In the genomic region with DNA sequence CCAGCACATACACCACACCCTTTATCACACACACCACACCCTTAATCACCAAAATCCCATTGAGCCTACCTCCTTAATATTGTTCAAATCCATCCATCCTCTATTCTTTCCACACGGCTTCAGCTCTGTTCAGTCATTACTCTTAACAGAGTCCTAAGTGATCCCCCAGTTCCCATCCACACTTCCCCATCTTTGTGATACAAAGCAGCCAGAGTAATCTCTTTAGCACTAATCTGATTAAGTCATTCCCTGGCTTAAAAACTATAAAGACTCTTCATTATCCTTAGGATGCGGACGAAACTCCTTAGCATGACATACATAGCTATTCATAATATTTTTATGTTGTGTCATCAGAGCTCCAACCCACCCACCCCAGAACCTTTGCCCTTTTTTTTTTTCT, we compare ENCODE assay signal across 30 cellular contexts. TPM values are rescaled to one million over a fixed set of nuclear protein-coding genes. Genes with fewer than 3 reads are reported as not detected.
"Had no signal": no experiment of that assay in that cellular context is flagged by ENCODE, and none has a peak within 500 bp of the region (broad histone marks: within the 10 kb centered on the region; RNA-seq: fewer than 3 reads in every experiment).

No MANE protein-coding gene starts in this region.

- H3K4me3 Mint-ChIP-seq: activated CD4-positive, alpha-beta T cell treated with anti-CD3 and anti-CD28 coated beads for 36 hours; activated CD8-positive, alpha-beta memory T cell treated with anti-CD3 and anti-CD28 coated beads, Interleukin-2, amount 10 ng/mL, durations not matched to agents 7 days and 5 days; activated CD8-positive, alpha-beta T cell treated with anti-CD3 and anti-CD28 coated beads, Interleukin-2, amount 10 ng/mL, durations not matched to agents 7 days and 5 days; dendritic cell treated with granulocyte-macrophage colony-stimulating factor and Interleukin-4, amounts not matched to agents 40 ng/mL and 50 ng/mL, for 4 days; endodermal cell; naive B cell; nephron progenitor cell; stimulated activated memory B cell treated with anti-CD40 and anti-IgM and Interleukin-4, amounts not matched to agents 10 μg/mL and 1 μg/mL and 100 μg/mL, for 72 hours; stimulated activated naive CD8-positive, alpha-beta T cell treated with anti-CD3 and anti-CD28 coated beads, Interleukin-15, amount 100 ng/mL, for 72 hours; T-helper 2 cell treated with Interferon-gamma antibody and Interleukin-4, amounts not matched to agents 5 μg/mL and 100 μg/mL, for 36 hours had no signal

- FAIRE-seq: kidney, small intestine had no signal

- H3K4me1 Mint-ChIP-seq: activated CD8-positive, alpha-beta memory T cell treated with anti-CD3 and anti-CD28 coated beads, Interleukin-2, amount 10 ng/mL, durations not matched to agents 7 days and 5 days had no signal

- H3K36me3 ChIP-seq: breast epithelium, gastroesophageal sphincter, ovary, sigmoid colon, thyroid gland had no signal

- H3K4me3 ChIP-seq: breast epithelium, gastroesophageal sphincter, ovary, psoas muscle, sigmoid colon, thyroid gland had no signal

- DNase-seq: activated CD4-positive, alpha-beta T cell treated with anti-CD3 and anti-CD28 coated beads for 36 hours; activated CD4-positive, CD25-positive, alpha-beta regulatory T cell; activated CD8-positive, alpha-beta memory T cell treated with anti-CD3 and anti-CD28 coated beads, Interleukin-2, amount 10 ng/mL, durations not matched to agents 7 days and 5 days; activated CD8-positive, alpha-beta T cell treated with anti-CD3 and anti-CD28 coated beads, Interleukin-2, amount 10 ng/mL, durations not matched to agents 7 days and 5 days; activated naive CD4-positive, alpha-beta T cell; activated T-cell treated with anti-CD3 and anti-CD28 coated beads, Interleukin-2, amount 50 U/mL, for 48 hours; central memory CD4-positive, alpha-beta T cell; endodermal cell; head of caudate nucleus; hippocampal formation; kidney; left colon; mammary epithelial cell; naive B cell; nephron progenitor cell; ovary; psoas muscle; sigmoid colon; small intestine; stimulated activated CD4-positive, alpha-beta T cell treated with anti-CD3 and anti-CD28 coated beads, Interleukin-1b, Interleukin-23, amount 100 ng/mL, for 48 hours; stimulated activated CD4-positive, alpha-beta T cell treated with anti-CD3 and anti-CD28 coated beads, Interleukin-4, amount 100 ng/mL, for 4 hours; stimulated activated CD8-positive, alpha-beta memory T cell treated with anti-CD3 and anti-CD28 coated beads, Interleukin-4, amount 100 ng/mL, for 48 hours; stimulated activated naive CD8-positive, alpha-beta T cell treated with anti-CD3 and anti-CD28 coated beads, Interleukin-15, amount 100 ng/mL, for 72 hours; thyroid gland had no signal

- H3K27ac Mint-ChIP-seq: activated CD4-positive, alpha-beta T cell treated with anti-CD3 and anti-CD28 coated beads for 36 hours; activated CD8-positive, alpha-beta memory T cell treated with anti-CD3 and anti-CD28 coated beads, Interleukin-2, amount 10 ng/mL, durations not matched to agents 7 days and 5 days; activated CD8-positive, alpha-beta T cell treated with anti-CD3 and anti-CD28 coated beads, Interleukin-2, amount 10 ng/mL, durations not matched to agents 7 days and 5 days; activated naive CD4-positive, alpha-beta T cell treated with anti-CD3 and anti-CD28 coated beads, Interleukin-2, amount 50 U/mL, for 72 hours; dendritic cell treated with granulocyte-macrophage colony-stimulating factor and Interleukin-4, amounts not matched to agents 40 ng/mL and 50 ng/mL, for 4 days; endodermal cell; nephron progenitor cell; stimulated activated memory B cell treated with anti-CD40 and anti-IgM and Interleukin-4, amounts not matched to agents 10 μg/mL and 1 μg/mL and 100 μg/mL, for 72 hours; T-helper 2 cell treated with Interferon-gamma antibody and Interleukin-4, amounts not matched to agents 5 μg/mL and 100 μg/mL, for 36 hours had no signal

- H3K36me3 Mint-ChIP-seq: activated naive CD4-positive, alpha-beta T cell treated with anti-CD3 and anti-CD28 coated beads, Interleukin-2, amount 50 U/mL, for 72 hours; naive B cell had no signal

- H3K27me3 ChIP-seq: breast epithelium, gastroesophageal sphincter, ovary, sigmoid colon, thyroid gland had no signal

- H3K9me3 Mint-ChIP-seq: activated naive CD4-positive, alpha-beta T cell treated with anti-CD3 and anti-CD28 coated beads, Interleukin-2, amount 50 U/mL, for 72 hours; dendritic cell treated with granulocyte-macrophage colony-stimulating factor and Interleukin-4, amounts not matched to agents 40 ng/mL and 50 ng/mL, for 4 days; naive B cell; nephron progenitor cell; stimulated activated naive CD8-positive, alpha-beta T cell treated with anti-CD3 and anti-CD28 coated beads, Interleukin-15, amount 100 ng/mL, for 72 hours; T-helper 2 cell treated with Interferon-gamma antibody and Interleukin-4, amounts not matched to agents 5 μg/mL and 100 μg/mL, for 36 hours had no signal

- H3K9me3 ChIP-seq: breast epithelium, gastroesophageal sphincter, ovary, psoas muscle, sigmoid colon, thyroid gland had no signal

- H3K4me1 ChIP-seq: breast epithelium, psoas muscle, thyroid gland had no signal

- H3K27me3 Mint-ChIP-seq: activated CD4-positive, alpha-beta T cell treated with anti-CD3 and anti-CD28 coated beads for 36 hours; dendritic cell treated with granulocyte-macrophage colony-stimulating factor and Interleukin-4, amounts not matched to agents 40 ng/mL and 50 ng/mL, for 4 days; stimulated activated memory B cell treated with anti-CD40 and anti-IgM and Interleukin-4, amounts not matched to agents 10 μg/mL and 1 μg/mL and 100 μg/mL, for 72 hours; stimulated activated naive CD8-positive, alpha-beta T cell treated with anti-CD3 and anti-CD28 coated beads, Interleukin-15, amount 100 ng/mL, for 72 hours had no signal

- H3K27ac ChIP-seq: breast epithelium, gastroesophageal sphincter, ovary, psoas muscle, sigmoid colon, thyroid gland had no signal

- ATAC-seq: activated CD4-positive, alpha-beta T cell treated with anti-CD3 and anti-CD28 coated beads for 36 hours; activated CD8-positive, alpha-beta memory T cell treated with anti-CD3 and anti-CD28 coated beads, Interleukin-2, amount 10 ng/mL, durations not matched to agents 7 days and 5 days; activated CD8-positive, alpha-beta T cell treated with anti-CD3 and anti-CD28 coated beads, Interleukin-2, amount 10 ng/mL, durations not matched to agents 7 days and 5 days; activated naive CD4-positive, alpha-beta T cell treated with anti-CD3 and anti-CD28 coated beads, Interleukin-2, amount 50 U/mL, for 72 hours; gastroesophageal sphincter; left colon; psoas muscle; stimulated activated memory B cell treated with anti-CD40 and anti-IgM and Interleukin-4, amounts not matched to agents 10 μg/mL and 1 μg/mL and 100 μg/mL, for 72 hours; stimulated activated naive CD8-positive, alpha-beta T cell treated with anti-CD3 and anti-CD28 coated beads, Interleukin-15, amount 100 ng/mL, for 72 hours had no signal

RNA-seq across cellular contexts. Expression of gene MFAP5, which starts 14.7 kb away (rescaled TPM):
- total RNA-seq: activated CD4-positive, alpha-beta T cell treated with anti-CD3 and anti-CD28 coated beads for 36 hours; activated CD8-positive, alpha-beta memory T cell treated with anti-CD3 and anti-CD28 coated beads, Interleukin-2, amount 10 ng/mL, durations not matched to agents 7 days and 5 days; activated CD8-positive, alpha-beta T cell treated with anti-CD3 and anti-CD28 coated beads, Interleukin-2, amount 10 ng/mL, durations not matched to agents 7 days and 5 days; activated naive CD4-positive, alpha-beta T cell treated with anti-CD3 and anti-CD28 coated beads, Interleukin-2, amount 50 U/mL, for 72 hours had no signal
